Comparison of ENCODE assay signal across 19 cellular contexts in the genomic region with DNA sequence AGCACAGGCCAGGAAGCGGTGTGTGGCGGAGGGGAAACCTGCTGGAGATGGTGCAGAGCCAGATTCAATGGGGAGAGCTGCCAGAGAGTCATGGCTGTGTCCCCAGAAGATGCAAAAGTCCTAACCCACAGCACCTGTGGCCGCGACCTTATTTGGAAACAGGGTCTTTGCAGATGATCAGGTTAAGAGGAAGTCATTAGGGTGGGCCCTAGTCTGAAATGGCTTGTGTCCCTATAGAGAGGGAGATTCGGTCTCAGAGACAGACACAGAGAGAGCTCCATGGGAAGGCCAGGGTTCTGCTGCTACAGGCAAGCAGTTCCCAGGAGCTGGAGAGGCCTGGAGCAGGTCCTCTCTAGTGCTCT. TPM values are rescaled to one million over a fixed set of nuclear protein-coding genes. Genes with fewer than 3 reads are reported as not detected.
A peak's percentile ranks its signal among the peaks of the same experiment; 100 is the strongest.
DNase-seq lines count a peak whose midpoint lies in the region; ATAC-seq and TF ChIP-seq lines count a peak whose summit lies in the region.
"Had no signal": no experiment of that assay in that cellular context is flagged by ENCODE, and none has a peak within 500 bp of the region (broad histone marks: within the 10 kb centered on the region; RNA-seq: fewer than 3 reads in every experiment).

No MANE protein-coding gene starts in this region.

- intact Hi-C loops in heart right ventricle (cut with DNase I) (no loop called here), upper lobe of right lung (cut with DNase I) (no loop called here), thyroid gland (cut with DNase I) (no loop called here)

- DNase-seq in right atrium auricular region (ENCODE audit: low spot score) (peak; percentile 53), heart right ventricle (no peak), Peyer's patch (peak; percentile 37 to 67 (median 63)), germinal center (ENCODE audit: low spot score) (peak; percentile 67), upper lobe of right lung (peak; percentile 32), DMS53 (lab: John Stamatoyannopoulos, UW) (no peak), C1 segment of cervical spinal cord (lab: John Stamatoyannopoulos, UW) (no peak), thyroid gland (no peak)
- DNase-seq: activated naive CD4-positive, alpha-beta T cell treated with anti-CD3 and anti-CD28 coated beads for 36 hours; DMS 273 treated with DMSO at 0.1 percent for 48 hours; NCI-H1092 treated with DMSO at 0.1 percent for 48 hours; NCI-H2107; NCI-H526; nucleus accumbens had no signal

- H3K9me3 ChIP-seq in right atrium auricular region: no peaks in the 10 kb centered on the region
- H3K9me3 ChIP-seq in heart right ventricle: no peaks in the 10 kb centered on the region
- H3K9me3 ChIP-seq in Peyer's patch: no peaks in the 10 kb centered on the region
- no peaks in the 10 kb centered on the region for H3K9me3 ChIP-seq in upper lobe of right lung
- no peaks in the 10 kb centered on the region for H3K9me3 ChIP-seq in thyroid gland
- H3K9me3 ChIP-seq: sigmoid colon had no signal

- TF ChIP-seq POLR2A in Peyer's patch (IDR thresholded peaks at IDR 0.05) (no peak), thyroid gland (IDR thresholded peaks at IDR 0.05) (no peak)

- H3K4me3 ChIP-seq in right atrium auricular region (no peak overlapping the region), heart right ventricle (no peak overlapping the region), Peyer's patch (no peak overlapping the region), upper lobe of right lung (no peak overlapping the region), thyroid gland (replicated peaks in 1 of 3) (no peak overlapping the region)
- H3K4me3 ChIP-seq: dorsolateral prefrontal cortex, sigmoid colon had no signal

- H3K4me1 ChIP-seq in right atrium auricular region (peaks cover 0 to 20% of the 10 kb centered on the region in 2 donors), heart right ventricle (peaks cover 4 to 27% (median 18%) of the 10 kb centered on the region in 9 donors), Peyer's patch (peaks cover 0 to 28% (median 18%) of the 10 kb centered on the region in 4 donors), upper lobe of right lung (peaks cover 15% of the 10 kb centered on the region), thyroid gland (peaks cover 3 to 19% of the 10 kb centered on the region in 2 donors)

- no peaks in the 10 kb centered on the region for H3K36me3 ChIP-seq in right atrium auricular region
- H3K36me3 ChIP-seq in heart right ventricle: peaks cover 0 to 12% (median 0%) of the 10 kb centered on the region in 9 donors
- H3K36me3 ChIP-seq in Peyer's patch: no peaks in the 10 kb centered on the region
- H3K36me3 ChIP-seq in upper lobe of right lung: peaks cover 4% of the 10 kb centered on the region
- H3K36me3 ChIP-seq in thyroid gland: no peaks in the 10 kb centered on the region
- H3K36me3 ChIP-seq: sigmoid colon had no signal

- 97 to 98% methylated on average over 5 of the region's 5 CpGs for WGBS in heart right ventricle, 2 donors
- WGBS in thyroid gland, 2 donors: 90 to 96% methylated on average over 5 of the region's 5 CpGs

- TF ChIP-seq CTCF in right atrium auricular region (IDR thresholded peaks at IDR 0.05): no peak
- TF ChIP-seq CTCF in heart right ventricle (IDR thresholded peaks at IDR 0.05): no peak
- TF ChIP-seq CTCF in Peyer's patch (IDR thresholded peaks at IDR 0.05): no peak
- no peak for TF ChIP-seq CTCF in upper lobe of right lung (IDR thresholded peaks at IDR 0.05)
- TF ChIP-seq CTCF in thyroid gland (IDR thresholded peaks at IDR 0.05): no peak

- H3K27me3 ChIP-seq in right atrium auricular region (no peaks in the 10 kb centered on the region), heart right ventricle (no peaks in the 10 kb centered on the region), Peyer's patch (no peaks in the 10 kb centered on the region), upper lobe of right lung (no peaks in the 10 kb centered on the region), thyroid gland (no peaks in the 10 kb centered on the region)
- H3K27me3 ChIP-seq: dorsolateral prefrontal cortex, sigmoid colon had no signal

- ATAC-seq in heart right ventricle: no peak
- ATAC-seq in upper lobe of right lung: no peak
- ATAC-seq: T-cell had no signal

- H3K27ac ChIP-seq in right atrium auricular region: no peak overlapping the region
- H3K27ac ChIP-seq in heart right ventricle: no peak overlapping the region
- H3K27ac ChIP-seq in Peyer's patch: peak overlapping the region in 1 of 4 donors; percentile 93
- H3K27ac ChIP-seq in upper lobe of right lung: no peak overlapping the region
- H3K27ac ChIP-seq in thyroid gland: no peak overlapping the region
- H3K27ac ChIP-seq: dorsolateral prefrontal cortex, HL-60, KMS-11, sigmoid colon had no signal

RNA-seq across cellular contexts. Expression of a gene that starts 1.8 kb away (rescaled TPM):
- total RNA-seq in right atrium auricular region (10 to 100 TPM; 13.2 to 18.1 TPM), heart right ventricle (10 to 100 TPM in 3 of 10 donors, 1 to 10 TPM in 7; 5.6 to 25.5 (median 8.9) TPM), Peyer's patch (10 to 100 TPM in 3 of 4 donors, 1 to 10 TPM in 1; 8.8 to 59.4 (median 28.5) TPM), upper lobe of right lung (690 TPM), thyroid gland (10 to 100 TPM; 30.9 to 35.7 (median 33.3) TPM)
- polyA plus RNA-seq in heart right ventricle: 10 to 100 TPM; 14.8 to 23.8 TPM

Comparison
In these comparisons a context has a peak if more than half of its experiments do, and no peak if none do; other contexts are left out.
1. DNase-seq: peak in right atrium auricular region (single experiment), Peyer's patch (3 of 3), germinal center (single experiment) and upper lobe of right lung (single experiment); none in heart right ventricle (0 of 2), DMS53 (single experiment), C1 segment of cervical spinal cord (0 of 14) and thyroid gland (0 of 2).
2. RNA of a gene that starts 1.8 kb away (total RNA-seq): 690 TPM in upper lobe of right lung (single experiment); 30.9 to 35.7 TPM in thyroid gland, 8.8 to 59.4 TPM in Peyer's patch, 13.2 to 18.1 TPM in right atrium auricular region and 5.6 to 25.5 TPM in heart right ventricle; every median in the first group is over 10 times any median in the second.